8 cellular contexts compared by ENCODE assay signal in genomic region chr1:89022167-89022959, GRCh38. TPM values are rescaled to one million over a fixed set of nuclear protein-coding genes. Genes with fewer than 3 reads are reported as not detected.
DNase-seq lines count a peak whose midpoint lies in the region; ATAC-seq, FAIRE-seq and TF ChIP-seq lines count a peak whose summit lies in the region.

Gene GBP3, minus strand, starts transcription at chr1:89022866. Its CDS starts 2,145 bp downstream, at chr1:89020721.

- H3K36me3 Mint-ChIP-seq in astrocyte (ENCODE audit: low read depth, unreplicated experiment) (peaks cover 5% of the 10 kb centered on the region), immature natural killer cell (peaks cover 15 to 21% (median 20%) of the 10 kb centered on the region in 3 donors)
- H3K36me3 Mint-ChIP-seq in stimulated activated effector memory CD8-positive, alpha-beta T cell treated with anti-CD3 and anti-CD28 coated beads, Interleukin-12 subunit alpha, Interleukin-12 subunit beta, amount 100 ng/mL, for 72 hours, result peaks cover 29% of the 10 kb centered on the region

- peaks cover 12% of the 10 kb centered on the region for H3K36me3 ChIP-seq in astrocyte (ENCODE audit: insufficient read depth, low read length)

- H3K79me2 ChIP-seq in astrocyte (ENCODE audit: insufficient read depth, low read length), result peaks cover 42% of the 10 kb centered on the region

- no peaks in the 10 kb centered on the region for H3K27me3 Mint-ChIP-seq in astrocyte (ENCODE audit: low read depth, unreplicated experiment)
- H3K27me3 Mint-ChIP-seq in immature natural killer cell (ENCODE audit: low read depth in 3 of 3), result peaks cover 9 to 21% (median 19%) of the 10 kb centered on the region in 3 donors

- H3K4me2 ChIP-seq in astrocyte (ENCODE audit: low read length), result peak within 1 kb of the TSS; percentile 89

- H3K27ac ChIP-seq in astrocyte (ENCODE audit: low read depth, low read length), result peak within 1 kb of the TSS; percentile 83

- no peaks in the 10 kb centered on the region for H3K9me3 ChIP-seq in astrocyte (ENCODE audit: insufficient read depth, low read depth, low read length)

- H3K4me1 Mint-ChIP-seq in astrocyte (ENCODE audit: low read depth, unreplicated experiment), result peaks cover 13% of the 10 kb centered on the region
- peaks cover 53 to 62% of the 10 kb centered on the region in 2 donors for H3K4me1 Mint-ChIP-seq in immature natural killer cell
- H3K4me1 Mint-ChIP-seq in stimulated activated effector memory CD8-positive, alpha-beta T cell treated with anti-CD3 and anti-CD28 coated beads, Interleukin-12 subunit alpha, Interleukin-12 subunit beta, amount 100 ng/mL, for 72 hours, result peaks cover 63% of the 10 kb centered on the region

- H3K4me3 Mint-ChIP-seq in astrocyte (ENCODE audit: unreplicated experiment), result peak within 1 kb of the TSS; percentile 88
- H3K4me3 Mint-ChIP-seq in immature natural killer cell, result peak within 1 kb of the TSS; percentile 87 to 95 (median 94)
- peak within 1 kb of the TSS; percentile 76 for H3K4me3 Mint-ChIP-seq in stimulated activated effector memory CD8-positive, alpha-beta T cell treated with anti-CD3 and anti-CD28 coated beads, Interleukin-12 subunit alpha, Interleukin-12 subunit beta, amount 100 ng/mL, for 72 hours

- no peak for TF ChIP-seq CTCF in astrocyte (IDR thresholded peaks at IDR 0.05; ENCODE audit: insufficient read depth, low read depth, low read length)

- peak within 1 kb of the TSS; percentile 95 for H3K4me3 ChIP-seq in astrocyte (ENCODE audit: insufficient read depth, low read depth, low read length)

- H3K27me3 ChIP-seq in astrocyte (ENCODE audit: insufficient read depth, low read length), result no peaks in the 10 kb centered on the region

- peak within 1 kb of the TSS; percentile 66 for H2AFZ ChIP-seq in astrocyte (ENCODE audit: low read depth, low read length)

- H3K9ac ChIP-seq in astrocyte (ENCODE audit: low read length), result peak within 1 kb of the TSS; percentile 86

- H4K20me1 ChIP-seq in astrocyte (ENCODE audit: insufficient read depth, low read length), result peaks cover 11% of the 10 kb centered on the region

- peak; percentile 47 for DNase-seq in A172 (ENCODE audit: low spot score)
- DNase-seq in NCI-H510A (lab: John Stamatoyannopoulos, UW), result peak; percentile 4
- DNase-seq in astrocyte (ENCODE audit: low read depth), result peak; percentile 66
- peak; percentile 50 to 56 (median 53) for DNase-seq in immature natural killer cell
- DNase-seq in stimulated activated effector memory CD8-positive, alpha-beta T cell treated with anti-CD3 and anti-CD28 coated beads, Interleukin-12 subunit alpha, Interleukin-12 subunit beta, amount 100 ng/mL, for 72 hours (ENCODE audit: low spot score in 2 of 2), result no peak
- DNase-seq in DMS114 treated with DMSO at 0.1 percent for 48 hours (lab: John Stamatoyannopoulos, UW; ENCODE audit: unreplicated experiment), result no peak

- H3K9me3 Mint-ChIP-seq in astrocyte (ENCODE audit: unreplicated experiment) (peaks cover 7% of the 10 kb centered on the region), immature natural killer cell (no peaks in the 10 kb centered on the region)
- peaks cover 8% of the 10 kb centered on the region for H3K9me3 Mint-ChIP-seq in stimulated activated effector memory CD8-positive, alpha-beta T cell treated with anti-CD3 and anti-CD28 coated beads, Interleukin-12 subunit alpha, Interleukin-12 subunit beta, amount 100 ng/mL, for 72 hours

- H3K27ac Mint-ChIP-seq in astrocyte (ENCODE audit: unreplicated experiment) (peak within 1 kb of the TSS; percentile 58), immature natural killer cell (peak within 1 kb of the TSS; percentile 92 to 99 (median 94))
- H3K27ac Mint-ChIP-seq in stimulated activated effector memory CD8-positive, alpha-beta T cell treated with anti-CD3 and anti-CD28 coated beads, Interleukin-12 subunit alpha, Interleukin-12 subunit beta, amount 100 ng/mL, for 72 hours, result peak within 1 kb of the TSS; percentile 89

- ATAC-seq in GM18502 (IDR thresholded peaks at IDR 0.05; ENCODE audit: poor library complexity, unreplicated experiment) (peak; percentile 80), HG02973 (IDR thresholded peaks at IDR 0.05; ENCODE audit: unreplicated experiment) (peak; percentile 83)
- peak; percentile 83 for ATAC-seq in stimulated activated effector memory CD8-positive, alpha-beta T cell treated with anti-CD3 and anti-CD28 coated beads, Interleukin-12 subunit alpha, Interleukin-12 subunit beta, amount 100 ng/mL, for 72 hours

- peaks cover 5% of the 10 kb centered on the region for H3K4me1 ChIP-seq in astrocyte (ENCODE audit: insufficient read depth, low read length)

- peak; percentile 80 for FAIRE-seq in astrocyte (lab: Jason Lieb, UNC)

RNA-seq across cellular contexts. Expression of gene GBP3, which starts in this region (rescaled TPM):
- 1.7 and 4.8 TPM in 2 replicates for total RNA-seq in A172 (2014; rRNA removed; shearing (Covaris generic))
- total RNA-seq in astrocyte, result 30.3 and 34.9 TPM in 2 replicates
- polyA plus RNA-seq in immature natural killer cell, result 10 to 100 TPM in 1 of 3 donors, 1 to 10 TPM in 2; 7.7 to 18.2 (median 8.3) TPM

Comparison
In these comparisons a context has a peak if more than half of its experiments do, and no peak if none do; other contexts are left out.
1. DNase-seq: peak in A172 (single experiment), NCI-H510A (single experiment), astrocyte (single experiment) and immature natural killer cell (3 of 3); none in stimulated activated effector memory CD8-positive, alpha-beta T cell treated with anti-CD3 and anti-CD28 coated beads, Interleukin-12 subunit alpha, Interleukin-12 subunit beta, amount 100 ng/mL, for 72 hours (0 of 2) and DMS114 treated with DMSO at 0.1 percent for 48 hours (single experiment).
2. Peak in every context shown above with its lines, with median percentiles within 50 percentile points of each other: ATAC-seq, H3K27ac Mint-ChIP-seq and H3K4me3 Mint-ChIP-seq.